8 cellular contexts compared by ENCODE assay signal in genomic region chr22:32660292-32660691, GRCh38.
DNase-seq lines count a peak whose midpoint lies in the region; ATAC-seq and TF ChIP-seq lines count a peak whose summit lies in the region.

No MANE protein-coding gene starts in this region.

- peak overlapping the region; percentile 81 for H4K91ac ChIP-seq in trophoblast cell (ENCODE audit: low read depth, low read length)

- H3K27me3 ChIP-seq in BLaER1 treated with 17β-estradiol and CSF1 and Interleukin-3, amounts not matched to agents 10 nM and 100 nM: no peaks in the 10 kb centered on the region
- H3K27me3 ChIP-seq in HAP-1 (ENCODE audit: low read depth) (no peaks in the 10 kb centered on the region), gastroesophageal sphincter (no peaks in the 10 kb centered on the region), trophoblast cell (ENCODE audit: insufficient read depth, low read length) (no peaks in the 10 kb centered on the region)

- H3K36me3 ChIP-seq in BLaER1 treated with 17β-estradiol and CSF1 and Interleukin-3, amounts not matched to agents 10 nM and 100 nM: no peaks in the 10 kb centered on the region
- H3K36me3 ChIP-seq in HAP-1 (replicated peaks) (no peaks in the 10 kb centered on the region), OCI-LY7 (ENCODE audit: insufficient read depth, low read length) (no peaks in the 10 kb centered on the region), gastroesophageal sphincter (no peaks in the 10 kb centered on the region), trophoblast cell (ENCODE audit: control insufficient read depth in 1 of 2, insufficient read depth in 2 of 2, low read length in 2 of 2) (no peaks in the 10 kb centered on the region)

- H3K4me2 ChIP-seq in BLaER1 treated with 17β-estradiol and CSF1 and Interleukin-3, amounts not matched to agents 10 nM and 100 nM: peak overlapping the region in 6 of 11 experiments; percentile 8 to 40 (median 28); a peak in 6 of 22 replicates
- no peak overlapping the region for H3K4me2 ChIP-seq in OCI-LY7 (ENCODE audit: low read length)
- no peak overlapping the region for H3K4me2 ChIP-seq in trophoblast cell (ENCODE audit: low read length)

- H3K4me3 ChIP-seq in BLaER1 treated with 17β-estradiol and CSF1 and Interleukin-3, amounts not matched to agents 10 nM and 100 nM: no peak overlapping the region
- H3K4me3 ChIP-seq in HAP-1 (no peak overlapping the region), OCI-LY7 (ENCODE audit: low read depth, low read length, poor library complexity, severe bottlenecking) (no peak overlapping the region), gastroesophageal sphincter (no peak overlapping the region), trophoblast cell (ENCODE audit: low read depth, low read length) (no peak overlapping the region)

- H3K79me1 ChIP-seq in trophoblast cell (ENCODE audit: low read length): peaks cover 13% of the 10 kb centered on the region

- no TSS peak for BruUV-seq in OCI-LY7 (replicated peaks; lab: Mats Ljungman, UMichigan)

- 0 out of 22 replicates have a peak, but pooled peaks cover 0 to 4% (median 0%) of the 10 kb centered on the region in 11 experiments for H4K20me1 ChIP-seq in BLaER1 treated with 17β-estradiol and CSF1 and Interleukin-3, amounts not matched to agents 10 nM and 100 nM
- no peaks in the 10 kb centered on the region for H4K20me1 ChIP-seq in OCI-LY7 (ENCODE audit: insufficient read depth, low read length)

- peak overlapping the region; percentile 27 for H4K8ac ChIP-seq in trophoblast cell (ENCODE audit: low read depth, low read length)

- no peak overlapping the region for H3K18ac ChIP-seq in trophoblast cell (ENCODE audit: low read length)

- TF ChIP-seq CTCF in OCI-LY7 (conservative IDR thresholded peaks at IDR 0.05; ENCODE audit: low read length) (peak; percentile 82), gastroesophageal sphincter (IDR thresholded peaks at IDR 0.05) (peak; percentile 57 to 81 (median 78))

- no peak for TF ChIP-seq EP300 in gastroesophageal sphincter (IDR thresholded peaks at IDR 0.05)

- H3K27me3 Mint-ChIP-seq in activated T-helper 2 cell treated with anti-CD3 and anti-CD28 coated beads, Interferon-gamma antibody, Interleukin-2, Interleukin-4, amounts not matched to agents 10 μg/mL and 5 μg/mL and 100 μg/mL, durations not matched to agents 14 hours and 24 hours and 36 hours (ENCODE audit: low read depth): peaks cover 5% of the 10 kb centered on the region

- H3K4me3 Mint-ChIP-seq in activated T-helper 2 cell treated with anti-CD3 and anti-CD28 coated beads, Interferon-gamma antibody, Interleukin-2, Interleukin-4, amounts not matched to agents 10 μg/mL and 5 μg/mL and 100 μg/mL, durations not matched to agents 14 hours and 24 hours and 36 hours (ENCODE audit: low read depth): no peak overlapping the region

- CTCF ChIA-PET in OCI-LY7 (lab: Charles Lee; ENCODE audit: unreplicated experiment): interaction anchor here (0.6 kb wide), 1 partner anchor 31 kb away, joined by 3 read pairs; no protein-coding TSS in a partner anchor

- peak overlapping the region; percentile 24 for H2BK5ac ChIP-seq in trophoblast cell (ENCODE audit: low read depth, low read length, poor library complexity)

- no peak overlapping the region for H4K12ac ChIP-seq in trophoblast cell (ENCODE audit: low read depth, low read length)

- no peak for TF ChIP-seq POLR2A in gastroesophageal sphincter (IDR thresholded peaks at IDR 0.05)

- DNase-seq in HAP-1 (ENCODE audit: low spot score in 2 of 2): peak; percentile 49 to 72
- peak; percentile 66 for DNase-seq in OCI-LY7 (ENCODE audit: low spot score)
- DNase-seq in activated T-helper 2 cell treated with anti-CD3 and anti-CD28 coated beads, Interferon-gamma antibody, Interleukin-2, Interleukin-4, amounts not matched to agents 10 μg/mL and 5 μg/mL and 100 μg/mL, durations not matched to agents 14 hours and 24 hours and 36 hours (ENCODE audit: low spot score): peak; percentile 34
- peak; percentile 90 to 91 for DNase-seq in trophoblast cell

- peak overlapping the region; percentile 70 for H2BK120ac ChIP-seq in trophoblast cell (ENCODE audit: insufficient read depth, low read length, poor library complexity)

- 53% methylated on average over 4 of the region's 9 CpGs; no CpG with 5 or more reads in 1 of the 2 donors for WGBS in gastroesophageal sphincter (ENCODE audit: low coverage in 1 of 2), 2 donors
- no CpG with 5 or more reads among the region's 9 CpGs for WGBS in trophoblast cell (ENCODE audit: extremely low coverage, insufficient coverage, insufficient read length)

- no peak overlapping the region for H3K27ac Mint-ChIP-seq in activated T-helper 2 cell treated with anti-CD3 and anti-CD28 coated beads, Interferon-gamma antibody, Interleukin-2, Interleukin-4, amounts not matched to agents 10 μg/mL and 5 μg/mL and 100 μg/mL, durations not matched to agents 14 hours and 24 hours and 36 hours

- H2AFZ ChIP-seq in OCI-LY7 (ENCODE audit: low read length) (no peak overlapping the region), trophoblast cell (ENCODE audit: insufficient read depth, low read length, poor library complexity) (no peak overlapping the region)

- H3K9me2 ChIP-seq in OCI-LY7 (ENCODE audit: insufficient read depth, low read length): no peaks in the 10 kb centered on the region

- H3K14ac ChIP-seq in trophoblast cell (ENCODE audit: low read length): peak overlapping the region; percentile 26

- H3K4ac ChIP-seq in trophoblast cell (ENCODE audit: low read depth, low read length): peak overlapping the region; percentile 24

- H3K36me3 Mint-ChIP-seq in activated T-helper 2 cell treated with anti-CD3 and anti-CD28 coated beads, Interferon-gamma antibody, Interleukin-2, Interleukin-4, amounts not matched to agents 10 μg/mL and 5 μg/mL and 100 μg/mL, durations not matched to agents 14 hours and 24 hours and 36 hours (ENCODE audit: low read depth): no peaks in the 10 kb centered on the region

- POLR2A ChIA-PET in OCI-LY7 (lab: Charles Lee): no interaction called here

- no peak overlapping the region for H3K27ac ChIP-seq in BLaER1 treated with 17β-estradiol and CSF1 and Interleukin-3, amounts not matched to agents 10 nM and 100 nM
- H3K27ac ChIP-seq in OCI-LY7 (ENCODE audit: low read depth, low read length, poor library complexity, severe bottlenecking) (no peak overlapping the region), gastroesophageal sphincter (peak overlapping the region in 2 of 4 donors; percentile 58 to 66), trophoblast cell (ENCODE audit: low read depth, low read length) (no peak overlapping the region)

- peak; percentile 59 for ATAC-seq in gastroesophageal sphincter
- no peak for ATAC-seq in HG03469 (IDR thresholded peaks at IDR 0.05; ENCODE audit: unreplicated experiment)
- no peak for ATAC-seq in HG03045 (IDR thresholded peaks at IDR 0.05; ENCODE audit: unreplicated experiment)

- H3K9me3 Mint-ChIP-seq in activated T-helper 2 cell treated with anti-CD3 and anti-CD28 coated beads, Interferon-gamma antibody, Interleukin-2, Interleukin-4, amounts not matched to agents 10 μg/mL and 5 μg/mL and 100 μg/mL, durations not matched to agents 14 hours and 24 hours and 36 hours: no peaks in the 10 kb centered on the region

- H3K4me1 ChIP-seq in BLaER1 treated with 17β-estradiol and CSF1 and Interleukin-3, amounts not matched to agents 10 nM and 100 nM: peaks cover 0 to 17% (median 8%) of the 10 kb centered on the region in 10 experiments; a peak in 10 of 20 replicates
- no peaks in the 10 kb centered on the region for H3K4me1 ChIP-seq in HAP-1
- no peaks in the 10 kb centered on the region for H3K4me1 ChIP-seq in OCI-LY7 (ENCODE audit: insufficient read depth, low read length, poor library complexity, severe bottlenecking)
- peaks cover 0 to 19% (median 0%) of the 10 kb centered on the region in 3 donors for H3K4me1 ChIP-seq in gastroesophageal sphincter
- H3K4me1 ChIP-seq in trophoblast cell (ENCODE audit: control insufficient read depth in 1 of 2, insufficient read depth in 2 of 2, low read length in 2 of 2): peaks cover 11 to 12% of the 10 kb centered on the region in 2 experiments

- no peak overlapping the region for H3K23ac ChIP-seq in trophoblast cell (ENCODE audit: low read length)

- in situ Hi-C loops in HAP-1 (cut with MboI; ENCODE audit: low sequenced_read_pairs): loop anchor here (25.0 kb wide), 2 partner anchors 327 to 552 kb away; no protein-coding TSS in a partner anchor

- intact Hi-C loops in OCI-LY7 (cut with micrococcal nuclease; ENCODE audit: unreplicated experiment): loop anchor here (1.0 to 2.0 kb wide), 3 partner anchors 137 to 543 kb away; no protein-coding TSS in a partner anchor
- intact Hi-C loops in activated T-helper 2 cell treated with anti-CD3 and anti-CD28 coated beads, Interferon-gamma antibody, Interleukin-2, Interleukin-4, amounts not matched to agents 10 μg/mL and 5 μg/mL and 100 μg/mL, durations not matched to agents 14 hours and 24 hours and 36 hours (cut with micrococcal nuclease): loop anchor here (1.0 kb wide), 1 partner anchor 137 kb away; no protein-coding TSS in a partner anchor

- no peaks in the 10 kb centered on the region for H3K4me1 Mint-ChIP-seq in activated T-helper 2 cell treated with anti-CD3 and anti-CD28 coated beads, Interferon-gamma antibody, Interleukin-2, Interleukin-4, amounts not matched to agents 10 μg/mL and 5 μg/mL and 100 μg/mL, durations not matched to agents 14 hours and 24 hours and 36 hours (ENCODE audit: low read depth)

- no peak overlapping the region for H3K9ac ChIP-seq in BLaER1 treated with 17β-estradiol and CSF1 and Interleukin-3, amounts not matched to agents 10 nM and 100 nM
- H3K9ac ChIP-seq in trophoblast cell (ENCODE audit: low read length): no peak overlapping the region

- H2AK5ac ChIP-seq in trophoblast cell (ENCODE audit: low read length): peak overlapping the region; percentile 3

- peak overlapping the region; percentile 93 for H2BK12ac ChIP-seq in trophoblast cell (ENCODE audit: low read length)

- H3K9me3 ChIP-seq in BLaER1 treated with 17β-estradiol and CSF1 and Interleukin-3, amounts not matched to agents 10 nM and 100 nM (replicated peaks in 1 of 11): no peaks in the 10 kb centered on the region
- H3K9me3 ChIP-seq in HAP-1 (no peaks in the 10 kb centered on the region), OCI-LY7 (ENCODE audit: low read length) (no peaks in the 10 kb centered on the region), gastroesophageal sphincter (no peaks in the 10 kb centered on the region), trophoblast cell (ENCODE audit: insufficient read depth, low read depth, low read length) (no peaks in the 10 kb centered on the region)

- no peaks in the 10 kb centered on the region for H3K79me2 ChIP-seq in OCI-LY7 (ENCODE audit: insufficient read depth, low read depth, low read length)
- H3K79me2 ChIP-seq in trophoblast cell (ENCODE audit: control insufficient read depth, insufficient read depth, low read length, poor library complexity): no peaks in the 10 kb centered on the region

Comparison
In these comparisons a context has a peak if more than half of its experiments do, and no peak if none do; other contexts are left out.
1. H3K4me2 ChIP-seq: peak in BLaER1 treated with 17β-estradiol and CSF1 and Interleukin-3, amounts not matched to agents 10 nM and 100 nM (6 of 11); none in OCI-LY7 (single experiment) and trophoblast cell (single experiment).
2. DNase-seq: peak in every context shown above with its lines; median percentile 90 in trophoblast cell; 66 in OCI-LY7; 60 in HAP-1; 34 in activated T-helper 2 cell treated with anti-CD3 and anti-CD28 coated beads, Interferon-gamma antibody, Interleukin-2, Interleukin-4, amounts not matched to agents 10 μg/mL and 5 μg/mL and 100 μg/mL, durations not matched to agents 14 hours and 24 hours and 36 hours.